24 cellular contexts compared by ENCODE assay signal in the genomic region with DNA sequence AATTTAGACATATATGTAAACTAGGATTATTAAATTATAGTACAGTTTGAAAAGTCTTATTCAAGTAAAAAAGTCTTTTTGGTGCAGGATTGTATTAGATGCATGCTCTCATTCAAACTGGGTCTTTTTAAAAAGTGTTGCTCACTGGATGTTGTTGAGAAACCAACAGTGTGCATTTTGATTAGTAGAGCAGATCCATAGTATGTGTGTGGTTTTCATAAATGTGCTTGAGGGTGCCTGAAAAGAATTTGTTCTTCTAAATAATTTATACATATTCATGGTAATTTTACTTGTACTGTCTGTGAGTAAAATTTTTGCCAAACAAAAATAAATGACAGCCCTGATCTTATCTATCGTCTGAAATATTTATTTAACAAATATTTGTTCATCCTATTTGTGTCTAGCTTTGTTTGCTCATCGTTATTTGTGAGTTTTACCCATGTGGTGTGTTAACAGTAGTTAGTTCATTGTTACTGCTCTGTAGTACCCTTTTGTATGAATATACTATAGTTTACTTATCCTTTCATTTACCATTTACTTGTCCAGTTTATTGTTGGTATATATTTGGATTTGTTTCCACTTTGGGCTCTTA. TPM values are rescaled to one million over a fixed set of nuclear protein-coding genes. Genes with fewer than 3 reads are reported as not detected.
DNase-seq lines count a peak whose midpoint lies in the region; ATAC-seq and TF ChIP-seq lines count a peak whose summit lies in the region.
"Had no signal": no experiment of that assay in that cellular context is flagged by ENCODE, and none has a peak within 500 bp of the region (broad histone marks: within the 10 kb centered on the region; RNA-seq: fewer than 3 reads in every experiment).

No MANE protein-coding gene starts in this region.

- intact Hi-C loops in right lobe of liver (cut with DNase I): no loop called here

- in situ Hi-C loops in GM23248 (cut with MboI): no loop called here

- peak overlapping the region; percentile 63 for H3K9ac ChIP-seq in GM23248
- no peak overlapping the region for H3K9ac ChIP-seq in trophoblast cell (ENCODE audit: low read length)

- H3K4me3 Mint-ChIP-seq in activated T-helper 17 cell treated with anti-CD3 and anti-CD28 coated beads, Interleukin-2, amount 50 U/mL, for 72 hours: no peak overlapping the region
- H3K4me3 Mint-ChIP-seq: activated naive CD8-positive, alpha-beta T cell treated with anti-CD3 and anti-CD28 coated beads, Interleukin-2, amount 10 ng/mL, durations not matched to agents 7 days and 5 days; CD8-positive, alpha-beta memory T cell; IgD-negative memory B cell; naive B cell; stimulated activated naive CD8-positive, alpha-beta T cell treated with anti-CD3 and anti-CD28 coated beads, Interleukin-15, Interleukin-2, amounts not matched to agents 100 ng/mL and 50 ng/mL, for 24 hours; T-helper 2 cell treated with Interferon-gamma antibody and Interleukin-4, amounts not matched to agents 5 μg/mL and 100 μg/mL, for 36 hours had no signal

- H3K27ac Mint-ChIP-seq in activated T-helper 17 cell treated with anti-CD3 and anti-CD28 coated beads, Interleukin-2, amount 50 U/mL, for 72 hours: peak overlapping the region; percentile 26
- H3K27ac Mint-ChIP-seq: activated naive CD8-positive, alpha-beta T cell treated with anti-CD3 and anti-CD28 coated beads, Interleukin-2, amount 10 ng/mL, durations not matched to agents 7 days and 5 days; stimulated activated naive CD8-positive, alpha-beta T cell treated with anti-CD3 and anti-CD28 coated beads, Interleukin-15, Interleukin-2, amounts not matched to agents 100 ng/mL and 50 ng/mL, for 24 hours; T-helper 2 cell treated with Interferon-gamma antibody and Interleukin-4, amounts not matched to agents 5 μg/mL and 100 μg/mL, for 36 hours had no signal

- no peak overlapping the region for H4K8ac ChIP-seq in trophoblast cell (ENCODE audit: low read depth, low read length)

- peaks cover 36% of the 10 kb centered on the region for H3K79me2 ChIP-seq in GM23248 (ENCODE audit: insufficient read depth)
- H3K79me2 ChIP-seq in trophoblast cell (ENCODE audit: control insufficient read depth, insufficient read depth, low read length, poor library complexity): no peaks in the 10 kb centered on the region

- no peak for ATAC-seq in activated T-helper 17 cell treated with anti-CD3 and anti-CD28 coated beads, Interleukin-2, amount 50 U/mL, for 72 hours (replicated peaks)
- peak in 3 of 4 donors; percentile 21 to 76 (median 70) for ATAC-seq in right lobe of liver

- H2BK120ac ChIP-seq in trophoblast cell (ENCODE audit: insufficient read depth, low read length, poor library complexity): no peak overlapping the region

- TF ChIP-seq CTCF in right lobe of liver (IDR thresholded peaks at IDR 0.05): no peak

- H3K79me1 ChIP-seq in trophoblast cell (ENCODE audit: low read length): no peaks in the 10 kb centered on the region

- H2BK12ac ChIP-seq in trophoblast cell (ENCODE audit: low read length): no peak overlapping the region

- peaks cover 38% of the 10 kb centered on the region for H3F3A ChIP-seq in GM23248 (ENCODE audit: insufficient read depth)

- 42 to 44% methylated on average over 2 of the region's 2 CpGs for WGBS in GM23248 (ENCODE audit: low coverage in 1 of 2, low lambda C conversion rate in 2 of 2, missing lambda C conversion rate in 2 of 2), 2 experiments
- WGBS in right lobe of liver (ENCODE audit: insufficient coverage, low coverage, low lambda C conversion rate, missing lambda C conversion rate): 37% methylated on average over 2 of the region's 2 CpGs
- no CpG with 5 or more reads among the region's 2 CpGs for WGBS in trophoblast cell (ENCODE audit: extremely low coverage, insufficient coverage, insufficient read length)

- H3K4me3 ChIP-seq in GM23248: peak overlapping the region; percentile 67
- H3K4me3 ChIP-seq in right lobe of liver: no peak overlapping the region
- no peak overlapping the region for H3K4me3 ChIP-seq in trophoblast cell (ENCODE audit: low read depth, low read length)
- H3K4me3 ChIP-seq: MG63, thyroid gland had no signal

- no peak overlapping the region for H2BK5ac ChIP-seq in trophoblast cell (ENCODE audit: low read depth, low read length, poor library complexity)

- H3K9me2 ChIP-seq in GM23248 (ENCODE audit: insufficient read depth): no peaks in the 10 kb centered on the region

- H4K91ac ChIP-seq in trophoblast cell (ENCODE audit: low read depth, low read length): no peak overlapping the region

- H3K4me1 ChIP-seq in GM23248 (ENCODE audit: insufficient read depth) (peaks cover 31% of the 10 kb centered on the region), right lobe of liver (peaks cover 0 to 9% (median 3%) of the 10 kb centered on the region in 4 donors), trophoblast cell (ENCODE audit: control insufficient read depth in 1 of 2, insufficient read depth in 2 of 2, low read length in 2 of 2) (no peaks in the 10 kb centered on the region)

- H2AFZ ChIP-seq in GM23248: no peak overlapping the region
- no peak overlapping the region for H2AFZ ChIP-seq in trophoblast cell (ENCODE audit: insufficient read depth, low read length, poor library complexity)

- H3K36me3 Mint-ChIP-seq in activated T-helper 17 cell treated with anti-CD3 and anti-CD28 coated beads, Interleukin-2, amount 50 U/mL, for 72 hours (ENCODE audit: low read depth): peaks cover 42% of the 10 kb centered on the region
- H3K36me3 Mint-ChIP-seq: naive B cell had no signal

- H3K9me3 ChIP-seq in GM23248 (ENCODE audit: low read depth): no peaks in the 10 kb centered on the region
- no peaks in the 10 kb centered on the region for H3K9me3 ChIP-seq in right lobe of liver
- no peaks in the 10 kb centered on the region for H3K9me3 ChIP-seq in trophoblast cell (ENCODE audit: insufficient read depth, low read depth, low read length)
- H3K9me3 ChIP-seq: thyroid gland had no signal

- H3K9me3 Mint-ChIP-seq in activated T-helper 17 cell treated with anti-CD3 and anti-CD28 coated beads, Interleukin-2, amount 50 U/mL, for 72 hours: no peaks in the 10 kb centered on the region
- H3K9me3 Mint-ChIP-seq: IgD-negative memory B cell; stimulated activated naive CD8-positive, alpha-beta T cell treated with anti-CD3 and anti-CD28 coated beads, Interleukin-15, Interleukin-2, amounts not matched to agents 100 ng/mL and 50 ng/mL, for 24 hours had no signal

- H3K4me1 Mint-ChIP-seq in activated T-helper 17 cell treated with anti-CD3 and anti-CD28 coated beads, Interleukin-2, amount 50 U/mL, for 72 hours: peaks cover 2% of the 10 kb centered on the region

- no peak for TF ChIP-seq POLR2A in right lobe of liver (IDR thresholded peaks at IDR 0.05)

- H3K14ac ChIP-seq in trophoblast cell (ENCODE audit: low read length): no peak overlapping the region

- H3K4me2 ChIP-seq in GM23248 (ENCODE audit: unreplicated experiment): peak overlapping the region; percentile 94
- no peak overlapping the region for H3K4me2 ChIP-seq in trophoblast cell (ENCODE audit: low read length)

- H3K23ac ChIP-seq in trophoblast cell (ENCODE audit: low read length): no peak overlapping the region

- H3K18ac ChIP-seq in trophoblast cell (ENCODE audit: low read length): no peak overlapping the region

- H3K4ac ChIP-seq in trophoblast cell (ENCODE audit: low read depth, low read length): no peak overlapping the region

- H3K36me3 ChIP-seq in GM23248 (ENCODE audit: low read depth) (no peaks in the 10 kb centered on the region), right lobe of liver (no peaks in the 10 kb centered on the region), trophoblast cell (ENCODE audit: control insufficient read depth in 1 of 2, insufficient read depth in 2 of 2, low read length in 2 of 2) (no peaks in the 10 kb centered on the region)
- H3K36me3 ChIP-seq: thyroid gland had no signal

- H4K12ac ChIP-seq in trophoblast cell (ENCODE audit: low read depth, low read length): no peak overlapping the region

- H3K27me3 Mint-ChIP-seq in activated T-helper 17 cell treated with anti-CD3 and anti-CD28 coated beads, Interleukin-2, amount 50 U/mL, for 72 hours: no peaks in the 10 kb centered on the region
- H3K27me3 Mint-ChIP-seq: activated naive CD8-positive, alpha-beta T cell treated with anti-CD3 and anti-CD28 coated beads, Interleukin-2, amount 10 ng/mL, durations not matched to agents 7 days and 5 days; CD8-positive, alpha-beta memory T cell; IgD-negative memory B cell; naive B cell; stimulated activated naive CD8-positive, alpha-beta T cell treated with anti-CD3 and anti-CD28 coated beads, Interleukin-15, Interleukin-2, amounts not matched to agents 100 ng/mL and 50 ng/mL, for 24 hours had no signal

- no peak for DNase-seq in GM23248
- DNase-seq in NCI-H2029 treated with DMSO at 0.1 percent for 48 hours (lab: John Stamatoyannopoulos, UW): peak; percentile 16
- no peak for DNase-seq in right lobe of liver
- DNase-seq in trophoblast cell: no peak
- no peak for DNase-seq in COR-L47 (lab: John Stamatoyannopoulos, UW)
- DNase-seq in NK-92 treated with Interleukin-12 subunit alpha and Interleukin-12 subunit beta, amount 100 ng/mL, for 24 hours (lab: John Stamatoyannopoulos, UW): no peak
- DNase-seq: activated CD4-positive, alpha-beta T cell treated with anti-CD3 and anti-CD28 coated beads, Interleukin-2, amount 50 U/mL, for 1 hour; activated naive CD8-positive, alpha-beta T cell treated with anti-CD3 and anti-CD28 coated beads, Interleukin-2, amount 10 ng/mL, durations not matched to agents 7 days and 5 days; AML-193; CD8-positive, alpha-beta memory T cell; DND-41; kidney glomerular epithelial cell; naive B cell; NCI-H1436; NCI-H2171 treated with DMSO at 0.1 percent for 48 hours; RPMI8226; stimulated activated CD4-positive, alpha-beta T cell treated with anti-CD3 and anti-CD28 coated beads, Interleukin-12 subunit alpha, Interleukin-12 subunit beta, amount 100 ng/mL, for 4 hours; stimulated activated CD4-positive, alpha-beta T cell treated with anti-CD3 and anti-CD28 coated beads, Interleukin-4, amount 100 ng/mL, for 4 hours; thyroid gland had no signal

- H3K27ac ChIP-seq in GM23248: peak overlapping the region; percentile 88
- no peak overlapping the region for H3K27ac ChIP-seq in right lobe of liver
- no peak overlapping the region for H3K27ac ChIP-seq in trophoblast cell (ENCODE audit: low read depth, low read length)
- H3K27ac ChIP-seq: thyroid gland had no signal

- H2AK5ac ChIP-seq in trophoblast cell (ENCODE audit: low read length): no peak overlapping the region

- H3K27me3 ChIP-seq in GM23248 (replicated peaks; ENCODE audit: insufficient read depth) (no peaks in the 10 kb centered on the region), right lobe of liver (no peaks in the 10 kb centered on the region), trophoblast cell (ENCODE audit: insufficient read depth, low read length) (no peaks in the 10 kb centered on the region)
- H3K27me3 ChIP-seq: MG63, thyroid gland had no signal

- no peaks in the 10 kb centered on the region for H4K20me1 ChIP-seq in GM23248 (ENCODE audit: insufficient read depth)

RNA-seq across cellular contexts. Expression of gene PTPN4, which starts 50.4 kb away (rescaled TPM):
- 24.3 and 29.7 TPM in 2 replicates for total RNA-seq in GM23248 (2014; rRNA removed; shearing (Covaris generic))
- 19.8 and 21.5 TPM in 2 replicates for polyA plus RNA-seq in GM23248 (2016; fragmentation: Nextera tagmentation; extraction: Ambion mirVana)
- total RNA-seq in activated T-helper 17 cell treated with anti-CD3 and anti-CD28 coated beads, Interleukin-2, amount 50 U/mL, for 72 hours: 10 to 100 TPM; 34.9 to 49.4 TPM
- 10 to 100 TPM in 5 of 6 experiments, 1 to 10 TPM in 1; 8.5 to 19.9 (median 14.8) TPM for total RNA-seq in right lobe of liver
- 7.0 and 8.6 TPM in 2 replicates for polyA plus RNA-seq in trophoblast cell (2013)
